Comparison of ENCODE assay signal across 8 cellular contexts in the genomic region with DNA sequence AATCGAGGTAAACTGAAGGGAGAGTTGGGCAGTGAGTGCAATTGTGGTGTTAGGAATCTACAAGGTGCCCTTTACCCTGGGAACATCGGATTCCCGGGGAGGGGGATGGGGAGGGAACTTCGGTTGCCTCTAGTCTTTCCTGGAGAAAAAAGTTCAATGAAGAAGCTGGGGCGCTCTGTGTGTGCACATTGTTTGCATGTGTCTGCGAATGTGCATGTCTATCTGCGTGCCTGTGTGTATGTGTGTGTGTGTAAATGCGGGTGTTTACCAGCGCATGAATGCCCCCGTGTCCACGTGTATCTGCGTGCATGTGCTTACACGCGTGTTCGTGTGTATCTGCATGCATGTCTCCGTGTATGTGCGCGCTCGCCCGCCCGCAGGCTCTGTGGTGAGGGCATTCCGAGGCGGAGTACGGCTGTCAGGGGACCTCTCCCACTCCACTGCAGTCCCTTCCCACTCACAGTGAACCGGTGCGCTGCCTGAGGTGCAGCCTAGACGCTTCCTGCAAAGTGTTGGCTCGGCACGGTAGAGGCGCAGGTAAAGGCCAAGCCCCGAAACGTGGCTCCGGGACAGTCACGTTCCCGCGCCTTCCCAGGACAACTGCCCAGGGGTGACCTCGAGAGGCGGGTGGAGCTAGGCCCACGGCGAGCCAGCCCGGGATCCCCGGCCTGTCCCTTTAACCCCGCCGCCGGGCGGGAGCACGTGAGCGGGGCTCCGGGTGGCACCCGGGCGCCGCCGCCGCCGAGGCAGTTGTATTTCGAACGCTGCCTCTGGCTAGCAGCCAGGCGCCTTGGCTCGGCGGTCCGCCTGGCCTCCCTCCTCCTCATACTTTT. TPM values are rescaled to one million over a fixed set of nuclear protein-coding genes. Genes with fewer than 3 reads are reported as not detected.
DNase-seq lines count a peak whose midpoint lies in the region; ATAC-seq, FAIRE-seq and TF ChIP-seq lines count a peak whose summit lies in the region.

No MANE protein-coding gene starts in this region.

- H3K27me3 ChIP-seq in NT2/D1 (ENCODE audit: insufficient read depth, insufficient read length), result no peaks in the 10 kb centered on the region
- H3K27me3 ChIP-seq in colonic mucosa, result peaks cover 4% of the 10 kb centered on the region
- H3K27me3 ChIP-seq in HepG2 (ENCODE audit: control insufficient read depth in 1 of 2, insufficient read depth in 2 of 2, low read length in 2 of 2), result no peaks in the 10 kb centered on the region; a peak in 1 of 5 replicates
- peaks cover 26% of the 10 kb centered on the region for H3K27me3 ChIP-seq in thymus (ENCODE audit: control insufficient read depth, insufficient read depth)

- H3K27me3 Mint-ChIP-seq in activated T-cell treated with anti-CD3 and anti-CD28 coated beads, Interleukin-2, amount 50 U/mL, for 24 hours, result peaks cover 79% of the 10 kb centered on the region

- H3K4me2 ChIP-seq in HepG2 (ENCODE audit: low read depth, low read length), result peak overlapping the region; percentile 99

- peaks cover 24% of the 10 kb centered on the region for H3K4me1 Mint-ChIP-seq in activated T-cell treated with anti-CD3 and anti-CD28 coated beads, Interleukin-2, amount 50 U/mL, for 24 hours (ENCODE audit: low read depth)

- H3K4me1 ChIP-seq in NT2/D1 (ENCODE audit: insufficient read depth, insufficient read length) (no peaks in the 10 kb centered on the region), colonic mucosa (no peaks in the 10 kb centered on the region), HepG2 (ENCODE audit: insufficient read depth, low read length) (peaks cover 21% of the 10 kb centered on the region), thymus (ENCODE audit: control insufficient read depth, insufficient read depth, low read length) (peaks cover 12% of the 10 kb centered on the region)

- H3K36me3 ChIP-seq in NT2/D1 (ENCODE audit: insufficient read depth, insufficient read length, low read length) (peaks cover 4% of the 10 kb centered on the region), colonic mucosa (no peaks in the 10 kb centered on the region), HepG2 (replicated peaks in 1 of 2; ENCODE audit: control insufficient read depth in 1 of 2, insufficient read depth in 2 of 2, low read length in 2 of 2) (peaks cover 0 to 1% of the 10 kb centered on the region in 2 experiments; a peak in 3 of 5 replicates), thymus (ENCODE audit: control insufficient read depth, insufficient read depth) (no peaks in the 10 kb centered on the region)

- H3K9me3 ChIP-seq in NT2/D1 (ENCODE audit: insufficient read depth, low read length), result no peaks in the 10 kb centered on the region
- H3K9me3 ChIP-seq in colonic mucosa, result no peaks in the 10 kb centered on the region
- no peaks in the 10 kb centered on the region for H3K9me3 ChIP-seq in HepG2 (ENCODE audit: low read length)
- no peaks in the 10 kb centered on the region for H3K9me3 ChIP-seq in thymus (ENCODE audit: control insufficient read depth)

- H3K27ac Mint-ChIP-seq in activated T-cell treated with anti-CD3 and anti-CD28 coated beads, Interleukin-2, amount 50 U/mL, for 24 hours, result no peak overlapping the region

- H3K36me3 Mint-ChIP-seq in activated T-cell treated with anti-CD3 and anti-CD28 coated beads, Interleukin-2, amount 50 U/mL, for 24 hours (ENCODE audit: low read depth), result no peaks in the 10 kb centered on the region

- peak; percentile 39 for DNase-seq in activated T-cell treated with anti-CD3 and anti-CD28 coated beads, Interleukin-2, amount 50 U/mL, for 24 hours
- no peak for DNase-seq in activated T-cell treated with anti-CD3 and anti-CD28 coated beads, Interleukin-2, amount 50 U/mL, for 1 hour
- DNase-seq in NT2/D1 (ENCODE audit: low read depth, low spot score) (no peak), colonic mucosa (peak; percentile 77), HepG2 (ENCODE audit: low spot score) (peak; percentile 76), NCI-H2227 (lab: John Stamatoyannopoulos, UW; ENCODE audit: unreplicated experiment) (no peak), NCI-H146 (lab: John Stamatoyannopoulos, UW) (no peak)

- peaks cover 5% of the 10 kb centered on the region for H3K9me3 Mint-ChIP-seq in activated T-cell treated with anti-CD3 and anti-CD28 coated beads, Interleukin-2, amount 50 U/mL, for 24 hours

- POLR2A ChIA-PET in HepG2 (lab: Yijun Ruan, JAX), result interaction anchor here (0.8 to 2.8 kb wide), 6 partner anchors 17 to 225 kb away, joined by 3 to 12 read pairs (median 4); no protein-coding TSS in a partner anchor

- H3K27ac ChIP-seq in colonic mucosa, result peak overlapping the region; percentile 56
- peak overlapping the region; percentile 84 for H3K27ac ChIP-seq in HepG2 (ENCODE audit: extremely low read length, insufficient read depth, low read length)
- H3K27ac ChIP-seq in thymus (ENCODE audit: low read depth), result no peak overlapping the region

- peak overlapping the region; percentile 92 for H3K4me3 ChIP-seq in NT2/D1 (ENCODE audit: insufficient read length, low read depth)
- peak overlapping the region; percentile 70 for H3K4me3 ChIP-seq in colonic mucosa
- peak overlapping the region; percentile 76 to 98 (median 97) for H3K4me3 ChIP-seq in HepG2 (replicated peaks in 1 of 3; ENCODE audit: insufficient read depth in 1 of 3, low read depth in 2 of 3, low read length in 3 of 3)
- peak overlapping the region; percentile 60 for H3K4me3 ChIP-seq in thymus (ENCODE audit: low read length)

- no peak for TF ChIP-seq CTCF in colonic mucosa (IDR thresholded peaks at IDR 0.05)
- no peak for TF ChIP-seq CTCF in HepG2 (CRISPR knock-in tag; IDR thresholded peaks at IDR 0.05)

- intact Hi-C loops in colonic mucosa (cut with DNase I), result loop anchor here (10.0 kb wide), 1 partner anchor 71 kb away; no protein-coding TSS in a partner anchor
- intact Hi-C loops in HepG2 (cut with micrococcal nuclease; ENCODE audit: unreplicated experiment), result loop anchor here (2.0 to 10.0 kb wide), 9 partner anchors 15 to 519 kb away; no protein-coding TSS in a partner anchor

- no peaks in the 10 kb centered on the region; the same call in 1 of the 2 replicates for H4K20me1 ChIP-seq in HepG2 (ENCODE audit: insufficient read depth, low read length)

- no peak overlapping the region for H2AFZ ChIP-seq in HepG2 (ENCODE audit: low read length)

- peak; percentile 62 for ATAC-seq in HepG2

- TF ChIP-seq EP300 in HepG2 (IDR thresholded peaks at IDR 0.05; ENCODE audit: low read depth in 2 of 2, low read length in 2 of 2) (0 out of 4 replicates have a peak, but pooled peaks of 1 of the 2 experiments have one; percentile 13), HepG2 (CRISPR knock-in tag; IDR thresholded peaks at IDR 0.05; ENCODE audit: borderline replicate concordance) (no peak; the same call in 1 of the 2 replicates)

- in situ Hi-C loops in HepG2 (cut with HindIII; ENCODE audit: extremely low pct_ligation_motif_present, low pct_unique_long_range_greater_than_20kb), result loop anchor here (5.0 kb wide), 1 partner anchor 81 kb away; no protein-coding TSS in a partner anchor

- WGBS in HepG2 (ENCODE audit: low lambda C conversion rate), result 2% methylated on average over 18 of the region's 61 CpGs
- under 1% methylated on average over 61 of the region's 61 CpGs for WGBS in thymus

- H3K79me2 ChIP-seq in HepG2 (ENCODE audit: insufficient read depth, low read length), result peaks cover 59% of the 10 kb centered on the region

- peak; percentile 58 to 71 for TF ChIP-seq POLR2A in HepG2 (IDR thresholded peaks at IDR 0.05; ENCODE audit: insufficient read depth in 1 of 2, low read depth in 2 of 2, low read length in 2 of 2)

- TF ChIP-seq RAD21 in HepG2 (CRISPR knock-in tag; IDR thresholded peaks at IDR 0.05), result peak; percentile 39; the same call in 1 of the 2 replicates

- peak overlapping the region; percentile 72 for H3K4me3 Mint-ChIP-seq in activated T-cell treated with anti-CD3 and anti-CD28 coated beads, Interleukin-2, amount 50 U/mL, for 24 hours

- BruUV-seq in HepG2 (replicated peaks; lab: Mats Ljungman, UMichigan), result no TSS peak

- H3K9ac ChIP-seq in NT2/D1 (ENCODE audit: insufficient read length, low read depth) (peak overlapping the region; percentile 92), colonic mucosa (ENCODE audit: low read depth in 2 of 2, low read length in 2 of 2) (peak overlapping the region; percentile 6 to 88), HepG2 (ENCODE audit: insufficient read depth, low read depth, low read length) (peak overlapping the region; percentile 76)

- peak; percentile 62 for FAIRE-seq in HepG2 (lab: Jason Lieb, UNC)

- CTCF ChIA-PET in HepG2 (lab: Yijun Ruan, JAX; ENCODE audit: low intra/inter-chr PET ratio, low total read pairs), result no interaction called here

RNA-seq across cellular contexts. Expression of gene HMGA2, which starts 0.6 kb away (rescaled TPM):
- total RNA-seq in colonic mucosa (1 to 10 TPM; 5.1 to 8.3 TPM), HepG2 (2016; rRNA removed; fragmentation: Illumina TruSeq; extraction: Trizol) (72.0 and 104 TPM in 2 replicates)
- total RNA-seq in HepG2 (2016; cell fraction: cytosol; rRNA removed; fragmentation: Illumina TruSeq; extraction: Trizol; ENCODE audit: low read depth), result 10.3 and 11.3 TPM in 2 replicates
- 70.8 and 101 TPM in 2 replicates for total RNA-seq in HepG2 (2016; cell fraction: insoluble cytoplasmic fraction; rRNA removed; fragmentation: Illumina TruSeq; extraction: Trizol)
- 53.4 and 58.8 TPM in 2 replicates for total RNA-seq in HepG2 (2016; cell fraction: membrane; rRNA removed; fragmentation: Illumina TruSeq; extraction: Trizol)
- 103 and 110 TPM in 2 replicates for total RNA-seq in HepG2 (2016; cell fraction: nucleus; rRNA removed; fragmentation: Illumina TruSeq; extraction: Trizol)
- polyA plus RNA-seq in HepG2 (2011; rRNA removed) (50.6 and 78.1 TPM in 2 replicates), thymus (0.18 TPM)
- polyA plus RNA-seq in HepG2 (2011; cell fraction: cytosol; rRNA removed), result 32.1 and 38.5 TPM in 2 replicates
- polyA plus RNA-seq in HepG2 (2011; cell fraction: nucleus; rRNA removed), result 54.1 and 79.2 TPM in 2 replicates
- 52.3 and 73.9 TPM in 2 replicates for polyA plus RNA-seq in HepG2 (2012)
- polyA plus RNA-seq in HepG2 (2016; cell fraction: cytosol; fragmentation: Illumina TruSeq; extraction: Trizol; ENCODE audit: low read depth), result 14.3 and 15.4 TPM in 2 replicates
- 174 and 181 TPM in 2 replicates for polyA plus RNA-seq in HepG2 (2016; cell fraction: insoluble cytoplasmic fraction; fragmentation: Illumina TruSeq; extraction: Trizol; ENCODE audit: low read depth)
- polyA plus RNA-seq in HepG2 (2016; cell fraction: membrane; fragmentation: Illumina TruSeq; extraction: Trizol; ENCODE audit: low read depth), result 53.7 and 56.6 TPM in 2 replicates
- polyA plus RNA-seq in HepG2 (2016; cell fraction: nucleus; fragmentation: Illumina TruSeq; extraction: Trizol; ENCODE audit: insufficient read depth, low read depth), result 130 and 131 TPM in 2 replicates
- 1.8 and 64.4 TPM in 2 replicates for polyA minus RNA-seq in HepG2 (2011; rRNA and poly(A)+ RNA removed; ENCODE audit: low replicate concordance)
- polyA minus RNA-seq in HepG2 (2011; cell fraction: cytosol; rRNA and poly(A)+ RNA removed), result 59.6 and 77.1 TPM in 2 replicates
- 137 and 165 TPM in 2 replicates for polyA minus RNA-seq in HepG2 (2011; cell fraction: nucleus; rRNA and poly(A)+ RNA removed)

Comparison
In these comparisons a context has a peak if more than half of its experiments do, and no peak if none do; other contexts are left out.
1. DNase-seq: peak in activated T-cell treated with anti-CD3 and anti-CD28 coated beads, Interleukin-2, amount 50 U/mL, for 24 hours (single experiment), colonic mucosa (single experiment) and HepG2 (single experiment); none in activated T-cell treated with anti-CD3 and anti-CD28 coated beads, Interleukin-2, amount 50 U/mL, for 1 hour (single experiment), NT2/D1 (single experiment), NCI-H2227 (single experiment) and NCI-H146 (single experiment).
2. Peak in every context shown above with its lines, with median percentiles within 50 percentile points of each other: H3K4me3 ChIP-seq and H3K9ac ChIP-seq.